In the genomic region with DNA sequence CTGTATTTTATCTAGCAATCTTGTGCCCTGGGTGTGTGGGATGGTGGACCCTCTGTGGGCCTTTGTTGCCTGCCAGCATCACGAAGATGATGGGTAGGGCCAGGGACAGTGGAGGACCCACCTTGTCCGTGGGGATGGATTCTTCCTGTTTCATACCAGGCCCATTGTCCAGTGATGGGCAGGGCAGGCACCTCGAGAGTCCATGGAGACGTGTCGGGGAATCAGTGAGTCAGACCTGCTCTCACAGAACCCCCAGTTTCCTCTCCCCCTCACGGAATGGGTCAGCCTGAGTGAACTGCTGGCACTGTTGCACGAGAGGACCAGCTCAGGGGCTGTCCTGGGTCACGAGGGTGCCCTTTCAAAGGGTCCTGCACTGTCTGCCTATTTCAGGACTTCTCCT, we compare ENCODE assay signal across 13 cellular contexts.
"Had no signal": no experiment of that assay in that cellular context is flagged by ENCODE, and none has a peak within 500 bp of the region (broad histone marks: within the 10 kb centered on the region; RNA-seq: fewer than 3 reads in every experiment).

No MANE protein-coding gene starts in this region.

- DNase-seq: activated gamma-delta T cell; activated T-cell treated with anti-CD3 and anti-CD28 coated beads, Interleukin-2, amount 50 U/mL, for 72 hours; cortex of kidney; effector CD4-positive, alpha-beta T cell; stimulated activated naive CD8-positive, alpha-beta T cell treated with anti-CD3 and anti-CD28 coated beads, Interleukin-15, Interleukin-2, amounts not matched to agents 100 U/mL and 50 U/mL, for 24 hours; T1000 had no signal

- ATAC-seq: activated CD4-positive, CD25-positive, alpha-beta regulatory T cell treated with anti-CD3 and anti-CD28 coated beads, Interleukin-2, amount 50 U/mL, for 24 hours; activated T-cell treated with anti-CD3 and anti-CD28 coated beads, Interleukin-2, amount 50 U/mL, for 72 hours; gastroesophageal sphincter; stimulated activated naive CD8-positive, alpha-beta T cell treated with anti-CD3 and anti-CD28 coated beads, Interleukin-15, Interleukin-2, amounts not matched to agents 100 U/mL and 50 U/mL, for 24 hours had no signal

- H3K36me3 ChIP-seq: ascending aorta, breast epithelium, esophagus muscularis mucosa, gastroesophageal sphincter, heart left ventricle, tibial artery had no signal

- H3K27me3 ChIP-seq: ascending aorta, breast epithelium, esophagus muscularis mucosa, gastroesophageal sphincter, heart left ventricle, tibial artery had no signal

- H3K9me3 ChIP-seq: ascending aorta, breast epithelium, esophagus muscularis mucosa, gastroesophageal sphincter, heart left ventricle, tibial artery had no signal

- H3K4me3 ChIP-seq: ascending aorta, esophagus muscularis mucosa, gastroesophageal sphincter, heart left ventricle, tibial artery had no signal

- H3K27ac ChIP-seq: ascending aorta, breast epithelium, heart left ventricle, tibial artery had no signal
